ENCODE assay signal across 12 cellular contexts in genomic region chr16:27424772-27425498, GRCh38. TPM values are rescaled to one million over a fixed set of nuclear protein-coding genes. Genes with fewer than 3 reads are reported as not detected.
A peak's percentile ranks its signal among the peaks of the same experiment; 100 is the strongest.
DNase-seq lines count a peak whose midpoint lies in the region; ATAC-seq and TF ChIP-seq lines count a peak whose summit lies in the region.
"Had no signal": no experiment of that assay in that cellular context is flagged by ENCODE, and none has a peak within 500 bp of the region (broad histone marks: within the 10 kb centered on the region; RNA-seq: fewer than 3 reads in every experiment).

No MANE protein-coding gene starts in this region.

- TF ChIP-seq POLR2A in lower leg skin (IDR thresholded peaks at IDR 0.05), result no peak

- no peak overlapping the region for H3K27ac ChIP-seq in SJCRH30

- no peak overlapping the region for H3K4me3 Mint-ChIP-seq in activated T-cell treated with anti-CD3 and anti-CD28 coated beads, Interleukin-2, amount 50 U/mL, for 4 hours
- H3K4me3 Mint-ChIP-seq in activated CD8-positive, alpha-beta T cell treated with anti-CD3 and anti-CD28 coated beads for 36 hours, result no peak overlapping the region
- H3K4me3 Mint-ChIP-seq in type B pancreatic cell, result no peak overlapping the region

- no peak for ATAC-seq in activated T-cell treated with anti-CD3 and anti-CD28 coated beads, Interleukin-2, amount 50 U/mL, for 4 hours
- ATAC-seq in activated CD8-positive, alpha-beta T cell treated with anti-CD3 and anti-CD28 coated beads for 36 hours, result no peak
- ATAC-seq in HG02981 (IDR thresholded peaks at IDR 0.05; ENCODE audit: unreplicated experiment), result no peak
- ATAC-seq: left ventricle myocardium superior had no signal

- no peak for TF ChIP-seq CTCF in activated CD8-positive, alpha-beta T cell treated with anti-CD3 and anti-CD28 coated beads for 36 hours (IDR thresholded peaks at IDR 0.05)
- TF ChIP-seq CTCF in lower leg skin (IDR thresholded peaks at IDR 0.05) (no peak), type B pancreatic cell (conservative IDR thresholded peaks at IDR 0.05) (no peak)

- H3K36me3 ChIP-seq in SJCRH30, result peaks cover 14% of the 10 kb centered on the region

- intact Hi-C loops in activated CD8-positive, alpha-beta T cell treated with anti-CD3 and anti-CD28 coated beads for 36 hours (cut with micrococcal nuclease), result no loop called here
- intact Hi-C loops in lower leg skin (cut with DNase I; ENCODE audit: low total_unique reads), result no loop called here

- no peaks in the 10 kb centered on the region for H3K27me3 Mint-ChIP-seq in activated T-cell treated with anti-CD3 and anti-CD28 coated beads, Interleukin-2, amount 50 U/mL, for 4 hours (ENCODE audit: low read depth)
- no peaks in the 10 kb centered on the region for H3K27me3 Mint-ChIP-seq in activated CD8-positive, alpha-beta T cell treated with anti-CD3 and anti-CD28 coated beads for 36 hours
- H3K27me3 Mint-ChIP-seq in type B pancreatic cell, result no peaks in the 10 kb centered on the region

- H3K9me3 Mint-ChIP-seq in activated T-cell treated with anti-CD3 and anti-CD28 coated beads, Interleukin-2, amount 50 U/mL, for 4 hours, result peaks cover 15% of the 10 kb centered on the region
- peaks cover 23% of the 10 kb centered on the region for H3K9me3 Mint-ChIP-seq in activated CD8-positive, alpha-beta T cell treated with anti-CD3 and anti-CD28 coated beads for 36 hours
- H3K9me3 Mint-ChIP-seq in type B pancreatic cell, result peaks cover 10% of the 10 kb centered on the region

- CTCF ChIA-PET in activated CD8-positive, alpha-beta T cell treated with anti-CD3 and anti-CD28 coated beads for 36 hours (lab: Charles Lee), result no interaction called here

- POLR2A ChIA-PET in activated CD8-positive, alpha-beta T cell treated with anti-CD3 and anti-CD28 coated beads for 36 hours (lab: Charles Lee), result interaction anchor here (0.6 to 4.8 kb wide), 8 partner anchors 10 to 109 kb away, joined by 3 to 71 read pairs (median 5); partner anchors contain the start of gene IL21R

- peak; percentile 4 for DNase-seq in activated T-cell treated with anti-CD3 and anti-CD28 coated beads, Interleukin-2, amount 50 U/mL, for 4 hours
- no peak for DNase-seq in activated T-cell treated with anti-CD3 and anti-CD28 coated beads for 4 hours
- DNase-seq in activated CD8-positive, alpha-beta T cell treated with anti-CD3 and anti-CD28 coated beads for 36 hours, result peak; percentile 20
- DNase-seq in lower leg skin (ENCODE audit: low spot score in 2 of 2), result peak; percentile 5 to 58
- peak; percentile 39 for DNase-seq in type B pancreatic cell (ENCODE audit: extremely low spot score, unreplicated experiment)
- no peak for DNase-seq in DMS79 (lab: John Stamatoyannopoulos, UW)
- DNase-seq in SJCRH30, result no peak
- DNase-seq: left ventricle myocardium superior, NCI-H187, RPMI8226 had no signal

- no peaks in the 10 kb centered on the region for H3K27me3 ChIP-seq in SJCRH30

- peaks cover 56% of the 10 kb centered on the region for H3K4me1 Mint-ChIP-seq in activated T-cell treated with anti-CD3 and anti-CD28 coated beads, Interleukin-2, amount 50 U/mL, for 4 hours (ENCODE audit: low read depth)
- H3K4me1 Mint-ChIP-seq in activated CD8-positive, alpha-beta T cell treated with anti-CD3 and anti-CD28 coated beads for 36 hours (ENCODE audit: low read depth), result peaks cover 81% of the 10 kb centered on the region
- H3K4me1 Mint-ChIP-seq in type B pancreatic cell (ENCODE audit: unreplicated experiment), result no peaks in the 10 kb centered on the region

- H3K4me3 ChIP-seq in lower leg skin (ENCODE audit: low read depth, poor library complexity, severe bottlenecking) (no peak overlapping the region), SJCRH30 (no peak overlapping the region)

- 88 to 93% methylated on average over 10 of the region's 10 CpGs for WGBS in lower leg skin, 2 donors

- H3K27ac Mint-ChIP-seq in activated CD8-positive, alpha-beta T cell treated with anti-CD3 and anti-CD28 coated beads for 36 hours, result peak overlapping the region; percentile 92
- no peak overlapping the region for H3K27ac Mint-ChIP-seq in type B pancreatic cell

- H3K9me3 ChIP-seq in SJCRH30 (replicated peaks), result peaks cover 20% of the 10 kb centered on the region

- peaks cover 8% of the 10 kb centered on the region; the same call in 1 of the 2 replicates for H3K4me1 ChIP-seq in SJCRH30

- H3K36me3 Mint-ChIP-seq in activated T-cell treated with anti-CD3 and anti-CD28 coated beads, Interleukin-2, amount 50 U/mL, for 4 hours (ENCODE audit: insufficient read depth), result peaks cover 61% of the 10 kb centered on the region
- H3K36me3 Mint-ChIP-seq in activated CD8-positive, alpha-beta T cell treated with anti-CD3 and anti-CD28 coated beads for 36 hours (ENCODE audit: low read depth), result peaks cover 89% of the 10 kb centered on the region
- H3K36me3 Mint-ChIP-seq in type B pancreatic cell, result no peaks in the 10 kb centered on the region

RNA-seq across cellular contexts. Expression of gene IL21R, which starts 23.0 kb away (rescaled TPM):
- total RNA-seq in activated T-cell treated with anti-CD3 and anti-CD28 coated beads, Interleukin-2, amount 50 U/mL, for 4 hours, result 10 to 100 TPM; 90.7 to 94.9 (median 91.4) TPM
- 10 to 100 TPM; 95.6 to 97.2 TPM for total RNA-seq in activated CD8-positive, alpha-beta T cell treated with anti-CD3 and anti-CD28 coated beads for 36 hours
- total RNA-seq in lower leg skin (under 1 TPM; 0.15 to 0.58 (median 0.37) TPM), type B pancreatic cell (ENCODE audit: low replicate concordance) (0.29 TPM in 1 of 2 replicates, not detected in the other)
- 3.8 and 4.6 TPM in 2 replicates for total RNA-seq in SJCRH30 (2014; rRNA removed; shearing (Covaris generic))
- total RNA-seq: HT-29 had no signal

Comparison
In these comparisons a context has a peak if more than half of its experiments do, and no peak if none do; other contexts are left out.
1. DNase-seq: peak in activated T-cell treated with anti-CD3 and anti-CD28 coated beads, Interleukin-2, amount 50 U/mL, for 4 hours (single experiment), activated CD8-positive, alpha-beta T cell treated with anti-CD3 and anti-CD28 coated beads for 36 hours (single experiment), lower leg skin (2 of 2) and type B pancreatic cell (single experiment); none in activated T-cell treated with anti-CD3 and anti-CD28 coated beads for 4 hours (single experiment), DMS79 (single experiment) and SJCRH30 (0 of 2).
2. RNA of gene IL21R, which starts 23.0 kb away (total RNA-seq): 95.6 to 97.2 TPM in activated CD8-positive, alpha-beta T cell treated with anti-CD3 and anti-CD28 coated beads for 36 hours and 90.7 to 94.9 TPM in activated T-cell treated with anti-CD3 and anti-CD28 coated beads, Interleukin-2, amount 50 U/mL, for 4 hours; 3.8 to 4.6 TPM in SJCRH30, 0.15 to 0.58 TPM in lower leg skin and 0.29 TPM in type B pancreatic cell; every median in the first group is over 10 times any median in the second.